17 cellular contexts compared by ENCODE assay signal in genomic region chr2:108586116-108586515, GRCh38. TPM values are rescaled to one million over a fixed set of nuclear protein-coding genes. Genes with fewer than 3 reads are reported as not detected.
A peak's percentile ranks its signal among the peaks of the same experiment; 100 is the strongest.
DNase-seq lines count a peak whose midpoint lies in the region; ATAC-seq and TF ChIP-seq lines count a peak whose summit lies in the region.
"Had no signal": no experiment of that assay in that cellular context is flagged by ENCODE, and none has a peak within 500 bp of the region (broad histone marks: within the 10 kb centered on the region; RNA-seq: fewer than 3 reads in every experiment).

No MANE protein-coding gene starts in this region.

- no peaks in the 10 kb centered on the region for H3K9me3 Mint-ChIP-seq in effector memory CD8-positive, alpha-beta T cell
- no peaks in the 10 kb centered on the region for H3K9me3 Mint-ChIP-seq in nephron
- H3K9me3 Mint-ChIP-seq: natural killer cell had no signal

- in situ Hi-C loops in ACHN (cut with HindIII; ENCODE audit: low pct_ligation_motif_present, low pct_unique_long_range_greater_than_20kb, low sequenced_read_pairs), result no loop called here

- TF ChIP-seq CTCF in left ventricle myocardium inferior (IDR thresholded peaks at IDR 0.05; ENCODE audit: borderline replicate concordance) (no peak), nephron (IDR thresholded peaks at IDR 0.05; ENCODE audit: unreplicated experiment in 3 of 3) (no peak)

- no peak for ATAC-seq in Right ventricle myocardium inferior
- ATAC-seq in effector memory CD8-positive, alpha-beta T cell (replicated peaks), result no peak
- ATAC-seq in GM21576 (IDR thresholded peaks at IDR 0.05; ENCODE audit: unreplicated experiment), result no peak
- no peak for ATAC-seq in sciatic nerve
- ATAC-seq: activated CD8-positive, alpha-beta memory T cell treated with anti-CD3 and anti-CD28 coated beads, Interleukin-2, amount 10 ng/mL, durations not matched to agents 7 days and 5 days; natural killer cell; right lobe of liver; stimulated activated naive CD8-positive, alpha-beta T cell treated with anti-CD3 and anti-CD28 coated beads, Interleukin-15, Interleukin-2, amounts not matched to agents 100 U/mL and 50 U/mL, for 24 hours had no signal

- H3K4me3 ChIP-seq in left ventricle myocardium inferior, result no peak overlapping the region
- H3K4me3 ChIP-seq: right lobe of liver had no signal

- DNase-seq in left ventricle myocardium inferior (no peak), Right ventricle myocardium inferior (ENCODE audit: missing footprints) (no peak), sciatic nerve (ENCODE audit: low spot score) (no peak), ACHN (no peak)
- no peak for DNase-seq in effector memory CD8-positive, alpha-beta T cell
- no peak for DNase-seq in activated effector memory CD4-positive, alpha-beta T cell treated with anti-CD3 and anti-CD28 coated beads, Interleukin-2, amount 50 U/mL, for 16 hours
- DNase-seq: activated CD8-positive, alpha-beta memory T cell treated with anti-CD3 and anti-CD28 coated beads, Interleukin-2, amount 10 ng/mL, durations not matched to agents 7 days and 5 days; activated naive CD4-positive, alpha-beta T cell treated with Interleukin-2 at 50 U/mL for 16 hours; COR-L47; H7; MM.1S; natural killer cell; right lobe of liver; stimulated activated naive CD8-positive, alpha-beta T cell treated with anti-CD3 and anti-CD28 coated beads, Interleukin-15, Interleukin-2, amounts not matched to agents 100 U/mL and 50 U/mL, for 24 hours; WERI-Rb-1 had no signal

- H3K4me1 Mint-ChIP-seq in effector memory CD8-positive, alpha-beta T cell (ENCODE audit: low read depth in 2 of 2), result peaks cover 15 to 21% of the 10 kb centered on the region in 2 donors
- peaks cover 54% of the 10 kb centered on the region for H3K4me1 Mint-ChIP-seq in nephron

- peak overlapping the region; percentile 6 to 15 for H3K27ac Mint-ChIP-seq in effector memory CD8-positive, alpha-beta T cell
- peak overlapping the region; percentile 20 to 75 (median 49) for H3K27ac Mint-ChIP-seq in nephron
- H3K27ac Mint-ChIP-seq: activated CD8-positive, alpha-beta memory T cell treated with anti-CD3 and anti-CD28 coated beads, Interleukin-2, amount 10 ng/mL, durations not matched to agents 7 days and 5 days had no signal

- H3K4me1 ChIP-seq in left ventricle myocardium inferior, result peaks cover 59% of the 10 kb centered on the region

- peaks cover 5% of the 10 kb centered on the region for H3K36me3 Mint-ChIP-seq in effector memory CD8-positive, alpha-beta T cell (ENCODE audit: insufficient read depth)
- H3K36me3 Mint-ChIP-seq in nephron (ENCODE audit: low read depth), result no peaks in the 10 kb centered on the region
- H3K36me3 Mint-ChIP-seq: activated CD8-positive, alpha-beta memory T cell treated with anti-CD3 and anti-CD28 coated beads, Interleukin-2, amount 10 ng/mL, durations not matched to agents 7 days and 5 days; natural killer cell had no signal

- intact Hi-C loops in left ventricle myocardium inferior (cut with micrococcal nuclease) (loop anchor here (10.0 kb wide), 1 partner anchor 51 kb away; the partner anchor contains the start of gene LIMS1), Right ventricle myocardium inferior (cut with DNase I) (loop anchor here (2.0 to 10.0 kb wide), 3 partner anchors 51 to 371 kb away; partner anchors contain the start of gene LIMS1), sciatic nerve (cut with DNase I) (no loop called here)

- H3K9me3 ChIP-seq in left ventricle myocardium inferior (replicated peaks), result no peaks in the 10 kb centered on the region
- H3K9me3 ChIP-seq: right lobe of liver had no signal

- no peaks in the 10 kb centered on the region for H3K27me3 ChIP-seq in left ventricle myocardium inferior (ENCODE audit: low read depth)
- H3K27me3 ChIP-seq: right lobe of liver had no signal

- H3K27me3 Mint-ChIP-seq in effector memory CD8-positive, alpha-beta T cell, result no peaks in the 10 kb centered on the region
- no peaks in the 10 kb centered on the region for H3K27me3 Mint-ChIP-seq in nephron (ENCODE audit: low read depth)
- H3K27me3 Mint-ChIP-seq: activated CD8-positive, alpha-beta memory T cell treated with anti-CD3 and anti-CD28 coated beads, Interleukin-2, amount 10 ng/mL, durations not matched to agents 7 days and 5 days had no signal

- no peaks in the 10 kb centered on the region for H3K36me3 ChIP-seq in left ventricle myocardium inferior
- H3K36me3 ChIP-seq: right lobe of liver, WERI-Rb-1 had no signal

- peak overlapping the region; percentile 76 for H3K27ac ChIP-seq in left ventricle myocardium inferior (replicated peaks)
- H3K27ac ChIP-seq: right lobe of liver, WERI-Rb-1 had no signal

- H3K4me3 Mint-ChIP-seq in effector memory CD8-positive, alpha-beta T cell, result no peak overlapping the region
- peak overlapping the region in 1 of 3 experiments; percentile 4 for H3K4me3 Mint-ChIP-seq in nephron
- H3K4me3 Mint-ChIP-seq: activated CD8-positive, alpha-beta memory T cell treated with anti-CD3 and anti-CD28 coated beads, Interleukin-2, amount 10 ng/mL, durations not matched to agents 7 days and 5 days; natural killer cell had no signal

RNA-seq across cellular contexts. Expression of gene LIMS1, which starts 51.8 kb away (rescaled TPM):
- total RNA-seq in left ventricle myocardium inferior (77.0 TPM), Right ventricle myocardium inferior (84.3 TPM), sciatic nerve (50.2 TPM)
